21 cellular contexts compared by ENCODE assay signal in genomic region chr20:25476106-25477105, GRCh38.
DNase-seq lines count a peak whose midpoint lies in the region; ATAC-seq, FAIRE-seq and TF ChIP-seq lines count a peak whose summit lies in the region.
"Had no signal": no experiment of that assay in that cellular context is flagged by ENCODE, and none has a peak within 500 bp of the region (broad histone marks: within the 10 kb centered on the region; RNA-seq: fewer than 3 reads in every experiment).

No MANE protein-coding gene starts in this region.

- no peak for FAIRE-seq in kidney (lab: Jason Lieb, UNC)
- FAIRE-seq: A204.1 had no signal

- DNase-seq in natural killer cell treated with Interleukin-12 subunit alpha and Interleukin-12 subunit beta and Interleukin-15 and Interleukin-18, amount 100 ng/mL, for 72 hours (ENCODE audit: low spot score) = no peak
- DNase-seq in natural killer cell = no peak
- DNase-seq in kidney = peak; percentile 68
- no peak for DNase-seq in neuronal stem cell (ENCODE audit: low spot score)
- DNase-seq in HPDE6-E6E7 (ENCODE audit: extremely low spot score) = no peak
- DNase-seq in NCI-H82 (lab: John Stamatoyannopoulos, UW) = no peak
- no peak for DNase-seq in effector memory CD4-positive, alpha-beta T cell
- DNase-seq: BE2C; Calu3; CD8-positive, alpha-beta T cell; GF-D8; HFFc6; KBM-7; NCI-H1105; NCI-H2081; NCI-H2171 treated with DMSO at 0.1 percent for 48 hours; NCI-H446; NCI-H526 treated with DMSO at 0.1 percent for 48 hours; SHP77 had no signal

- H2AK5ac ChIP-seq in neuronal stem cell (ENCODE audit: low read depth, low read length) = no peak overlapping the region

- H3K4me3 ChIP-seq in kidney (ENCODE audit: low read length in 2 of 2) (no peak overlapping the region), neuronal stem cell (ENCODE audit: low read length in 2 of 2) (no peak overlapping the region)
- H3K4me3 ChIP-seq in effector memory CD4-positive, alpha-beta T cell (ENCODE audit: insufficient read depth, low read depth, low read length, poor library complexity, severe bottlenecking) = no peak overlapping the region

- no peaks in the 10 kb centered on the region for H3K4me1 Mint-ChIP-seq in natural killer cell treated with Interleukin-12 subunit alpha and Interleukin-12 subunit beta and Interleukin-15 and Interleukin-18, amount 100 ng/mL, for 72 hours (ENCODE audit: low read depth in 2 of 2)
- no peaks in the 10 kb centered on the region for H3K4me1 Mint-ChIP-seq in natural killer cell

- H2BK12ac ChIP-seq in neuronal stem cell (ENCODE audit: low read length) = no peak overlapping the region

- TF ChIP-seq CTCF in natural killer cell (IDR thresholded peaks at IDR 0.05) (no peak), kidney (IDR thresholded peaks at IDR 0.05; ENCODE audit: borderline replicate concordance, extremely low read depth, insufficient read depth) (no peak)

- no peak overlapping the region for H4K91ac ChIP-seq in neuronal stem cell (ENCODE audit: low read depth, low read length, poor library complexity)

- no peaks in the 10 kb centered on the region for H3K27me3 Mint-ChIP-seq in natural killer cell treated with Interleukin-12 subunit alpha and Interleukin-12 subunit beta and Interleukin-15 and Interleukin-18, amount 100 ng/mL, for 72 hours
- no peaks in the 10 kb centered on the region for H3K27me3 Mint-ChIP-seq in natural killer cell (ENCODE audit: low read depth in 2 of 2)

- H3K36me3 Mint-ChIP-seq in natural killer cell treated with Interleukin-12 subunit alpha and Interleukin-12 subunit beta and Interleukin-15 and Interleukin-18, amount 100 ng/mL, for 72 hours = no peaks in the 10 kb centered on the region
- H3K36me3 Mint-ChIP-seq in natural killer cell = no peaks in the 10 kb centered on the region
- H3K36me3 Mint-ChIP-seq: CD8-positive, alpha-beta T cell had no signal

- H2BK120ac ChIP-seq in neuronal stem cell (ENCODE audit: low read depth, low read length) = no peak overlapping the region

- no CpG with 5 or more reads among the region's 56 CpGs for WGBS in neuronal stem cell (ENCODE audit: extremely low coverage in 2 of 2, insufficient read length in 2 of 2, insufficient replicate concordance in 1 of 2), 2 donors

- H3K36me3 ChIP-seq in kidney (ENCODE audit: control insufficient read depth in 1 of 2, insufficient read depth in 2 of 2, low read length in 2 of 2) (peaks cover 13 to 24% of the 10 kb centered on the region in 2 donors), neuronal stem cell (replicated peaks in 1 of 2; ENCODE audit: control insufficient read depth in 2 of 2, insufficient read depth in 2 of 2, low read length in 2 of 2) (peaks cover 19 to 91% of the 10 kb centered on the region in 2 donors)
- H3K36me3 ChIP-seq in effector memory CD4-positive, alpha-beta T cell (ENCODE audit: control insufficient read depth, insufficient read depth, low read length) = no peaks in the 10 kb centered on the region
- H3K36me3 ChIP-seq: BE2C had no signal

- H3K14ac ChIP-seq in neuronal stem cell (ENCODE audit: low read length) = no peak overlapping the region

- no peak overlapping the region for H2AFZ ChIP-seq in neuronal stem cell (ENCODE audit: low read length)

- no peak overlapping the region for H3K18ac ChIP-seq in neuronal stem cell (ENCODE audit: low read length)

- H3K9me3 Mint-ChIP-seq in natural killer cell treated with Interleukin-12 subunit alpha and Interleukin-12 subunit beta and Interleukin-15 and Interleukin-18, amount 100 ng/mL, for 72 hours = no peaks in the 10 kb centered on the region
- H3K9me3 Mint-ChIP-seq in natural killer cell = no peaks in the 10 kb centered on the region
- H3K9me3 Mint-ChIP-seq: CD8-positive, alpha-beta T cell; HFFc6 had no signal

- intact Hi-C loops in natural killer cell (cut with micrococcal nuclease) (no loop called here), kidney (cut with DNase I) (no loop called here)

- no peak overlapping the region for H3K27ac Mint-ChIP-seq in natural killer cell treated with Interleukin-12 subunit alpha and Interleukin-12 subunit beta and Interleukin-15 and Interleukin-18, amount 100 ng/mL, for 72 hours
- H3K27ac Mint-ChIP-seq in natural killer cell = no peak overlapping the region
- H3K27ac Mint-ChIP-seq: CD8-positive, alpha-beta T cell; HFFc6 had no signal

- peak overlapping the region; percentile 27 for H3K23ac ChIP-seq in neuronal stem cell (ENCODE audit: low read depth, low read length, poor library complexity)

- no peak overlapping the region for H3K27ac ChIP-seq in kidney (ENCODE audit: low read depth in 2 of 2, low read length in 2 of 2)
- no peak overlapping the region for H3K27ac ChIP-seq in neuronal stem cell (replicated peaks; ENCODE audit: low read length)
- no peak overlapping the region for H3K27ac ChIP-seq in effector memory CD4-positive, alpha-beta T cell (ENCODE audit: insufficient read depth, low read length, poor library complexity, severe bottlenecking)

- H3K27me3 ChIP-seq in neuronal stem cell (ENCODE audit: control insufficient read depth in 3 of 3, insufficient read depth in 3 of 3, low read depth in 1 of 3, low read length in 3 of 3) = peaks cover 0 to 1% (median 0%) of the 10 kb centered on the region in 3 experiments
- no peaks in the 10 kb centered on the region for H3K27me3 ChIP-seq in effector memory CD4-positive, alpha-beta T cell (replicated peaks; ENCODE audit: control insufficient read depth, insufficient read depth, low read length, poor library complexity, severe bottlenecking)
- H3K27me3 ChIP-seq: BE2C had no signal

- H3K9ac ChIP-seq in kidney (ENCODE audit: low read length in 2 of 2) = no peak overlapping the region
- peak overlapping the region; percentile 68 for H3K9ac ChIP-seq in neuronal stem cell (ENCODE audit: low read depth, low read length, poor library complexity)

- no peak overlapping the region for H4K8ac ChIP-seq in neuronal stem cell (ENCODE audit: low read depth, low read length)

- ATAC-seq in natural killer cell treated with Interleukin-12 subunit alpha and Interleukin-12 subunit beta and Interleukin-15 and Interleukin-18, amount 100 ng/mL, for 72 hours = peak; percentile 3 to 12
- no peak for ATAC-seq in natural killer cell
- no peak for ATAC-seq in GM21786 (IDR thresholded peaks at IDR 0.05; ENCODE audit: unreplicated experiment)
- ATAC-seq: CD8-positive, alpha-beta T cell had no signal

- no peak overlapping the region for H3K4ac ChIP-seq in neuronal stem cell (ENCODE audit: low read length)

- H2BK5ac ChIP-seq in neuronal stem cell (ENCODE audit: low read length) = no peak overlapping the region

- H3K79me1 ChIP-seq in neuronal stem cell (ENCODE audit: low read depth, low read length) = no peaks in the 10 kb centered on the region

- no peak overlapping the region for H2BK15ac ChIP-seq in neuronal stem cell (ENCODE audit: low read length)

- no peak overlapping the region for H3K4me2 ChIP-seq in neuronal stem cell (ENCODE audit: insufficient read depth, low read length, poor library complexity, severe bottlenecking)

- H3K4me1 ChIP-seq in kidney (ENCODE audit: control insufficient read depth in 1 of 2, insufficient read depth in 1 of 2, low read depth in 1 of 2, low read length in 2 of 2) (no peaks in the 10 kb centered on the region), neuronal stem cell (ENCODE audit: control insufficient read depth in 2 of 2, insufficient read depth in 1 of 2, low read depth in 1 of 2, low read length in 2 of 2) (no peaks in the 10 kb centered on the region)
- H3K4me1 ChIP-seq in effector memory CD4-positive, alpha-beta T cell (ENCODE audit: control insufficient read depth, insufficient read depth, low read length, poor library complexity, severe bottlenecking) = no peaks in the 10 kb centered on the region
- H3K4me1 ChIP-seq: BE2C had no signal

- H3K9me3 ChIP-seq in kidney (ENCODE audit: control insufficient read depth in 1 of 2, low read length in 2 of 2) (no peaks in the 10 kb centered on the region), neuronal stem cell (replicated peaks in 1 of 2; ENCODE audit: control insufficient read depth in 2 of 2, insufficient read depth in 1 of 2, low read depth in 1 of 2, low read length in 2 of 2) (peaks cover 0 to 2% of the 10 kb centered on the region in 2 donors)
- H3K9me3 ChIP-seq in effector memory CD4-positive, alpha-beta T cell (ENCODE audit: control insufficient read depth, low read length) = no peaks in the 10 kb centered on the region
- H3K9me3 ChIP-seq: BE2C had no signal

- no peak overlapping the region for H3K4me3 Mint-ChIP-seq in natural killer cell treated with Interleukin-12 subunit alpha and Interleukin-12 subunit beta and Interleukin-15 and Interleukin-18, amount 100 ng/mL, for 72 hours
- H3K4me3 Mint-ChIP-seq in natural killer cell = no peak overlapping the region
- H3K4me3 Mint-ChIP-seq: CD8-positive, alpha-beta T cell; HFFc6 had no signal

Comparison
In these comparisons a context has a peak if more than half of its experiments do, and no peak if none do; other contexts are left out.
1. ATAC-seq: peak in natural killer cell treated with Interleukin-12 subunit alpha and Interleukin-12 subunit beta and Interleukin-15 and Interleukin-18, amount 100 ng/mL, for 72 hours (2 of 2); none in natural killer cell (0 of 3) and GM21786 (single experiment).